Comparison of ENCODE assay signal across 25 cellular contexts in genomic region chr11:94312339-94312738, GRCh38. TPM values are rescaled to one million over a fixed set of nuclear protein-coding genes. Genes with fewer than 3 reads are reported as not detected.
DNase-seq lines count a peak whose midpoint lies in the region; ATAC-seq, FAIRE-seq and TF ChIP-seq lines count a peak whose summit lies in the region.
"Had no signal": no experiment of that assay in that cellular context is flagged by ENCODE, and none has a peak within 500 bp of the region (broad histone marks: within the 10 kb centered on the region; RNA-seq: fewer than 3 reads in every experiment).

No MANE protein-coding gene starts in this region.

- TF ChIP-seq RAD21 in SK-N-SH (IDR thresholded peaks at IDR 0.05; ENCODE audit: low read length), result no peak

- H3K4me3 Mint-ChIP-seq in WTC11, result no peak overlapping the region
- H3K4me3 Mint-ChIP-seq: CD14-positive monocyte; CD4-positive, alpha-beta memory T cell; CD4-positive, CD25-positive, alpha-beta regulatory T cell; CD8-positive, alpha-beta memory T cell had no signal

- no peak overlapping the region for H3K9ac ChIP-seq in SK-N-SH
- H3K9ac ChIP-seq: BLaER1 had no signal

- H3K27me3 ChIP-seq in SK-N-SH (ENCODE audit: insufficient read depth), result no peaks in the 10 kb centered on the region
- no peaks in the 10 kb centered on the region for H3K27me3 ChIP-seq in bronchial epithelial cell (ENCODE audit: control insufficient read depth, insufficient read depth, low read length)
- H3K27me3 ChIP-seq: BE2C, BLaER1 had no signal

- no peaks in the 10 kb centered on the region for H3K27me3 Mint-ChIP-seq in WTC11 (ENCODE audit: low read depth)

- H3K4me3 ChIP-seq in SK-N-SH (ENCODE audit: low read depth in 2 of 2, low read length in 1 of 2) (no peak overlapping the region), bronchial epithelial cell (ENCODE audit: low read depth, low read length) (no peak overlapping the region)
- H3K4me3 ChIP-seq: BLaER1 had no signal

- peak; percentile 96 for FAIRE-seq in bronchial epithelial cell (lab: Jason Lieb, UNC)
- FAIRE-seq: A204.1, D721Med, G401.6, GM12891, GM19239 had no signal

- WGBS in SK-N-SH (ENCODE audit: low lambda C conversion rate), result 14% methylated on average over 4 of the region's 4 CpGs

- H3K9me3 ChIP-seq in SK-N-SH, result no peaks in the 10 kb centered on the region
- H3K9me3 ChIP-seq: BE2C, BLaER1 had no signal

- no peak for ATAC-seq in WTC11

- DNase-seq in SK-N-SH, result no peak
- DNase-seq in bronchial epithelial cell (ENCODE audit: low read depth), result no peak
- no peak for DNase-seq in activated CD4-positive, CD25-positive, alpha-beta regulatory T cell (lab: John Stamatoyannopoulos, UW)
- no peak for DNase-seq in NOMO-1 (lab: John Stamatoyannopoulos, UW; ENCODE audit: unreplicated experiment in 2 of 2)
- DNase-seq in WTC11 (ENCODE audit: low spot score), result no peak
- DNase-seq: 8988T; ACHN; BE2C; C1 segment of cervical spinal cord; Calu3; CD4-positive, alpha-beta memory T cell; CD4-positive, CD25-positive, alpha-beta regulatory T cell; CD8-positive, alpha-beta memory T cell; COR-L47; DMS79 treated with DMSO at 0.1 percent for 48 hours; GF-D8 had no signal

- H3K9me2 ChIP-seq in SK-N-SH, result no peaks in the 10 kb centered on the region

- H2AFZ ChIP-seq in SK-N-SH (ENCODE audit: low read depth), result no peak overlapping the region

- H3K27ac Mint-ChIP-seq in WTC11, result no peak overlapping the region
- H3K27ac Mint-ChIP-seq: CD14-positive monocyte; CD4-positive, alpha-beta memory T cell; CD4-positive, CD25-positive, alpha-beta regulatory T cell; CD8-positive, alpha-beta memory T cell had no signal

- peaks cover 2 to 4% of the 10 kb centered on the region in 2 experiments; a peak in 3 of 4 replicates for H3K4me1 ChIP-seq in SK-N-SH (ENCODE audit: control insufficient read depth in 1 of 2, insufficient read depth in 2 of 2, low read depth in 1 of 2, low read length in 1 of 2)
- H3K4me1 ChIP-seq: BE2C, BLaER1 had no signal

- H3K36me3 Mint-ChIP-seq in WTC11, result no peaks in the 10 kb centered on the region
- H3K36me3 Mint-ChIP-seq: CD14-positive monocyte; CD4-positive, alpha-beta memory T cell; CD4-positive, CD25-positive, alpha-beta regulatory T cell; CD8-positive, alpha-beta memory T cell had no signal

- CTCF ChIA-PET in SK-N-SH (lab: Yijun Ruan, JAX) (interaction anchor here (1.1 kb wide), 1 partner anchor 32 kb away, joined by 3 read pairs; no protein-coding TSS in a partner anchor), WTC11 (lab: Charles Lee) (interaction anchor here (1.0 to 1.1 kb wide), 2 partner anchors 10 to 417 kb away, joined by 3 read pairs; no protein-coding TSS in a partner anchor)

- H3K36me3 ChIP-seq in SK-N-SH (replicated peaks in 1 of 2; ENCODE audit: control insufficient read depth in 1 of 2, insufficient read depth in 2 of 2, low read length in 1 of 2), result no peaks in the 10 kb centered on the region
- H3K36me3 ChIP-seq in bronchial epithelial cell (ENCODE audit: control insufficient read depth, insufficient read depth, low read length), result no peaks in the 10 kb centered on the region
- H3K36me3 ChIP-seq: BE2C, BLaER1 had no signal

- H4K20me1 ChIP-seq in SK-N-SH (ENCODE audit: insufficient read depth), result no peaks in the 10 kb centered on the region
- H4K20me1 ChIP-seq: BLaER1 had no signal

- H3K79me2 ChIP-seq in SK-N-SH (ENCODE audit: insufficient read depth), result no peaks in the 10 kb centered on the region

- POLR2A ChIA-PET in SK-N-SH (lab: Yijun Ruan, JAX) (no interaction called here), WTC11 (lab: Charles Lee) (no interaction called here)

- TF ChIP-seq EP300 in SK-N-SH (IDR thresholded peaks at IDR 0.05; ENCODE audit: borderline replicate concordance in 1 of 2, low read depth in 1 of 2, low read length in 1 of 2), result peak; percentile 73 to 81

- H3F3A ChIP-seq in SK-N-SH (replicated peaks; ENCODE audit: insufficient read depth), result peaks cover 3% of the 10 kb centered on the region

- H3K9me3 Mint-ChIP-seq in WTC11, result no peaks in the 10 kb centered on the region

- H3K4me2 ChIP-seq in SK-N-SH, result no peak overlapping the region
- H3K4me2 ChIP-seq: BLaER1 had no signal

- H3K27ac ChIP-seq in SK-N-SH (ENCODE audit: low read depth in 2 of 2, low read length in 1 of 2), result peak overlapping the region; percentile 9 to 73; a peak in 1 of 4 replicates
- H3K27ac ChIP-seq: BLaER1 had no signal

- TF ChIP-seq CTCF in SK-N-SH (IDR thresholded peaks at IDR 0.05), result no peak
- TF ChIP-seq CTCF in bronchial epithelial cell (IDR thresholded peaks at IDR 0.05; ENCODE audit: insufficient read depth, low read length, severe bottlenecking), result no peak
- no peak for TF ChIP-seq CTCF in WTC11 (IDR thresholded peaks at IDR 0.05)

- H3K4me1 Mint-ChIP-seq in WTC11, result no peaks in the 10 kb centered on the region
- H3K4me1 Mint-ChIP-seq: CD14-positive monocyte; CD4-positive, alpha-beta memory T cell; CD8-positive, alpha-beta memory T cell had no signal

TF ChIP-seq in SK-N-SH, 30 proteins besides CTCF, POLR2A, EP300 and RAD21 (continues in another document):
- TF ChIP-seq TEAD4 (IDR thresholded peaks at IDR 0.05; ENCODE audit: borderline replicate concordance, insufficient read depth) (peak; percentile 61; the same call in 1 of the 2 replicates), FOXM1 (IDR thresholded peaks at IDR 0.05; ENCODE audit: low read depth) (0 out of 2 replicates have a peak, but pooled peaks have one; percentile 29), MXI1 (IDR thresholded peaks at IDR 0.05; ENCODE audit: low read depth, low read length) (no peak), USF2 (IDR thresholded peaks at IDR 0.05; ENCODE audit: borderline replicate concordance, low read depth, low read length) (no peak), ELF1 (IDR thresholded peaks at IDR 0.05) (no peak), FOSL2 (IDR thresholded peaks at IDR 0.05; ENCODE audit: borderline replicate concordance, low read depth) (peak; percentile 53; the same call in 1 of the 2 replicates), TCF12 (IDR thresholded peaks at IDR 0.05) (peak; percentile 93), RFX5 (IDR thresholded peaks at IDR 0.05; ENCODE audit: low read length) (no peak), SMC3 (IDR thresholded peaks at IDR 0.05; ENCODE audit: low read depth, low read length) (no peak), NRF1 (IDR thresholded peaks at IDR 0.05; ENCODE audit: low read depth, low read length) (no peak), FOXJ3 (CRISPR knock-in tag; IDR thresholded peaks at IDR 0.05) (no peak)
- TF ChIP-seq, protein P1, sequence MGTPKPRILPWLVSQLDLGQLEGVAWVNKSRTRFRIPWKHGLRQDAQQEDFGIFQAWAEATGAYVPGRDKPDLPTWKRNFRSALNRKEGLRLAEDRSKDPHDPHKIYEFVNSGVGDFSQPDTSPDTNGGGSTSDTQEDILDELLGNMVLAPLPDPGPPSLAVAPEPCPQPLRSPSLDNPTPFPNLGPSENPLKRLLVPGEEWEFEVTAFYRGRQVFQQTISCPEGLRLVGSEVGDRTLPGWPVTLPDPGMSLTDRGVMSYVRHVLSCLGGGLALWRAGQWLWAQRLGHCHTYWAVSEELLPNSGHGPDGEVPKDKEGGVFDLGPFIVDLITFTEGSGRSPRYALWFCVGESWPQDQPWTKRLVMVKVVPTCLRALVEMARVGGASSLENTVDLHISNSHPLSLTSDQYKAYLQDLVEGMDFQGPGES (IDR thresholded peaks at IDR 0.05; ENCODE audit: low read depth, low read length), result no peak

TF ChIP-seq in WTC11, 78 proteins besides CTCF, POLR2A, EP300 and RAD21 (continues in another document):
- TF ChIP-seq MAX (CRISPR knock-in tag; IDR thresholded peaks at IDR 0.05) (no peak), RORB (CRISPR knock-in tag; IDR thresholded peaks at IDR 0.05) (no peak), USF1 (CRISPR knock-in tag; IDR thresholded peaks at IDR 0.05) (no peak), GTF2I (CRISPR knock-in tag; conservative IDR thresholded peaks at IDR 0.05) (no peak), NFE2L1 (CRISPR knock-in tag; IDR thresholded peaks at IDR 0.05) (no peak), E2F4 (CRISPR knock-in tag; IDR thresholded peaks at IDR 0.05; ENCODE audit: borderline replicate concordance, low read depth) (no peak), IRF1 (CRISPR knock-in tag; IDR thresholded peaks at IDR 0.05) (no peak), ZNF138 (CRISPR knock-in tag; conservative IDR thresholded peaks at IDR 0.05) (no peak), JAZF1 (CRISPR knock-in tag; IDR thresholded peaks at IDR 0.05) (no peak), JUN (CRISPR knock-in tag; IDR thresholded peaks at IDR 0.05) (no peak), CREB1 (CRISPR knock-in tag; IDR thresholded peaks at IDR 0.05) (no peak), MYBL2 (CRISPR knock-in tag; IDR thresholded peaks at IDR 0.05) (no peak), SP1 (CRISPR knock-in tag; conservative IDR thresholded peaks at IDR 0.05) (no peak), OVOL2 (CRISPR knock-in tag; IDR thresholded peaks at IDR 0.05; ENCODE audit: borderline replicate concordance) (no peak)

RNA-seq across cellular contexts. Expression of gene IZUMO1R, which starts 8.0 kb away (rescaled TPM):
- 0.31 and 0.43 TPM in 2 replicates for polyA plus RNA-seq in SK-N-SH (2012; rRNA removed)
- polyA plus RNA-seq in SK-N-SH (2012; cell fraction: cytosol; rRNA removed), result 0.15 and 0.29 TPM in 2 replicates
- 0.20 and 0.43 TPM in 2 replicates for polyA plus RNA-seq in SK-N-SH (2012; cell fraction: nucleus; rRNA removed)
- total RNA-seq in bronchial epithelial cell (not detected in 2 replicates), WTC11 (2021) (not detected in 3 replicates)
- total RNA-seq: A673; Calu3; CD4-positive, alpha-beta memory T cell; CD4-positive, CD25-positive, alpha-beta regulatory T cell; CD8-positive, alpha-beta memory T cell had no signal
- polyA plus RNA-seq: AG04450; CD14-positive monocyte; CD4-positive, alpha-beta memory T cell; CD4-positive, CD25-positive, alpha-beta regulatory T cell; CD8-positive, alpha-beta memory T cell had no signal

Comparison
In these comparisons a context has a peak if more than half of its experiments do, and no peak if none do; other contexts are left out.
1. Of the 6 proteins assayed by ChIP-seq in both WTC11 and SK-N-SH: peak only in WTC11: none; only in SK-N-SH: MAX and TEAD4; in both: none; in neither: 4.